In the genomic region with DNA sequence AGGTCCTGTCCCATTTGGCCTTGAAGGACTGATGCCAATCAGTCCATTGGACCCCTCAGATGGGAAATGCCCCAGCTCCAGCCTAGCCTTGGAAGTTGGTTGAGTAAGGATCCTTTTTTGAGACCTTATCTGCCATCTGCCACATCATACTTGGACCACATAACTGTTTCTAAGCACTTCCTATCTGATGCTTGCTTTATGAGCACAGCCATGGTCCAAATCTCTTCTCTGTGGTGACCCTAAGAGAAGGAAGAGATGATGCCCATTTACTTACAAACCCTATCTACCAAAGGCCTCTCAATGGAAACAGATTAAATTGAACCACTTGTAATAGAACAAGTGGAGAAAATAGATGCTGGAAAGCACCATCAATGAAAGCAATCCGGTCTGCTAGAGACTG, we compare ENCODE assay signal across 25 cellular contexts.
"Had no signal": no experiment of that assay in that cellular context is flagged by ENCODE, and none has a peak within 500 bp of the region (broad histone marks: within the 10 kb centered on the region; RNA-seq: fewer than 3 reads in every experiment).

No MANE protein-coding gene starts in this region.

- H3K4me3 Mint-ChIP-seq: dendritic cell treated with granulocyte-macrophage colony-stimulating factor and Interleukin-4, amounts not matched to agents 40 ng/mL and 50 ng/mL, for 4 days; effector memory CD8-positive, alpha-beta T cell; endodermal cell had no signal

- DNase-seq: colonic mucosa; cortex of kidney; dermis blood vessel endothelial cell; dorsolateral prefrontal cortex; effector CD4-positive, alpha-beta T cell; effector CD8-positive, alpha-beta T cell; effector memory CD4-positive, alpha-beta T cell; effector memory CD8-positive, alpha-beta T cell; endodermal cell; erythroblast; esophagus squamous epithelium; foreskin fibroblast; foreskin keratinocyte; foreskin melanocyte; gastrocnemius medialis; glutamatergic neuron; head of caudate nucleus; heart left ventricle; heart right ventricle had no signal

- H3K9me3 ChIP-seq: colonic mucosa, esophagus muscularis mucosa, esophagus squamous epithelium, gastrocnemius medialis, gastroesophageal sphincter, heart left ventricle, heart right ventricle had no signal

- H3K9me3 Mint-ChIP-seq: dendritic cell treated with granulocyte-macrophage colony-stimulating factor and Interleukin-4, amounts not matched to agents 40 ng/mL and 50 ng/mL, for 4 days; effector memory CD8-positive, alpha-beta T cell; endodermal cell had no signal

- H3K27ac ChIP-seq: colonic mucosa, coronary artery, epithelial cell of prostate, esophagus muscularis mucosa, esophagus squamous epithelium, foreskin keratinocyte, gastrocnemius medialis, gastroesophageal sphincter, heart left ventricle had no signal

- H3K36me3 ChIP-seq: colonic mucosa, esophagus squamous epithelium, gastrocnemius medialis had no signal

- H3K27me3 ChIP-seq: colonic mucosa, dorsolateral prefrontal cortex, esophagus muscularis mucosa, esophagus squamous epithelium, gastrocnemius medialis, gastroesophageal sphincter, heart left ventricle, heart right ventricle had no signal

- H3K4me3 ChIP-seq: colonic mucosa, coronary artery, dorsolateral prefrontal cortex, esophagus muscularis mucosa, esophagus squamous epithelium, gastrocnemius medialis, gastroesophageal sphincter, heart left ventricle, heart right ventricle had no signal

- H3K4me1 Mint-ChIP-seq: endodermal cell had no signal

- ATAC-seq: effector memory CD8-positive, alpha-beta T cell; esophagus mucosa; foreskin keratinocyte; gastrocnemius medialis; gastroesophageal sphincter; heart left ventricle; heart right ventricle had no signal

- H3K27ac Mint-ChIP-seq: dendritic cell treated with granulocyte-macrophage colony-stimulating factor and Interleukin-4, amounts not matched to agents 40 ng/mL and 50 ng/mL, for 4 days; endodermal cell had no signal

- H3K4me1 ChIP-seq: colonic mucosa, esophagus squamous epithelium, gastrocnemius medialis, gastroesophageal sphincter had no signal
